ENCODE assay signal across 23 cellular contexts in genomic region chr20:33971147-33971775, GRCh38. TPM values are rescaled to one million over a fixed set of nuclear protein-coding genes. Genes with fewer than 3 reads are reported as not detected.
DNase-seq lines count a peak whose midpoint lies in the region; ATAC-seq and TF ChIP-seq lines count a peak whose summit lies in the region.
"Had no signal": no experiment of that assay in that cellular context is flagged by ENCODE, and none has a peak within 500 bp of the region (broad histone marks: within the 10 kb centered on the region; RNA-seq: fewer than 3 reads in every experiment).

No MANE protein-coding gene starts in this region.

- no peaks in the 10 kb centered on the region for H3K36me3 Mint-ChIP-seq in activated T-helper 17 cell treated with anti-CD3 and anti-CD28 coated beads, Interleukin-2, amount 50 U/mL, for 72 hours (ENCODE audit: low read depth)
- H3K36me3 Mint-ChIP-seq: CD8-positive, alpha-beta T cell had no signal

- no peak overlapping the region for H2AK9ac ChIP-seq in IMR-90 (replicated peaks; ENCODE audit: low read depth, low read length, poor library complexity)

- H2BK5ac ChIP-seq in IMR-90 (ENCODE audit: low read depth, low read length, poor library complexity, severe bottlenecking), result no peak overlapping the region

- DNase-seq in IMR-90 (no peak), mucosa of gallbladder (ENCODE audit: low spot score) (peak; percentile 32), tibial artery (no peak), glomerular visceral epithelial cell (ENCODE audit: extremely low spot score) (no peak), GDM1 (lab: John Stamatoyannopoulos, UW) (no peak), CD1c-positive myeloid dendritic cell (ENCODE audit: extremely low spot score) (no peak)
- DNase-seq: ACHN; CD8-positive, alpha-beta T cell; DND-41; MM.1S; NCI-H1048; NCI-H1417 treated with DMSO at 0.1 percent for 48 hours; NCI-H187; NCI-H2107; NCI-H510A; PC-9; RPMI8226; SHP77 treated with DMSO at 0.1 percent for 48 hours had no signal

- WGBS in IMR-90 (ENCODE audit: extremely low coverage in 2 of 2, insufficient read length in 1 of 2), 2 experiments, result no CpG with 5 or more reads among the region's 4 CpGs

- H3K4me1 ChIP-seq in IMR-90 (ENCODE audit: control insufficient read depth, insufficient read depth, low read length) (no peaks in the 10 kb centered on the region), tibial artery (peaks cover 0 to 48% (median 11%) of the 10 kb centered on the region in 4 donors)
- H3K4me1 ChIP-seq: BLaER1 had no signal

- H4K91ac ChIP-seq in IMR-90 (ENCODE audit: insufficient read depth, low read depth, low read length), result no peak overlapping the region

- H3K27ac ChIP-seq in IMR-90 (ENCODE audit: insufficient read depth, low read length) (no peak overlapping the region), tibial artery (peak overlapping the region; percentile 9 to 60)
- H3K27ac ChIP-seq: BLaER1, PC-9, SK-N-MC had no signal

- H3K9me3 Mint-ChIP-seq in activated T-helper 17 cell treated with anti-CD3 and anti-CD28 coated beads, Interleukin-2, amount 50 U/mL, for 72 hours, result no peaks in the 10 kb centered on the region
- H3K9me3 Mint-ChIP-seq: CD8-positive, alpha-beta T cell had no signal

- H2BK120ac ChIP-seq in IMR-90 (ENCODE audit: low read depth, low read length), result no peak overlapping the region

- no peak overlapping the region for H4K8ac ChIP-seq in IMR-90 (ENCODE audit: low read depth in 2 of 2, low read length in 2 of 2)

- no peak overlapping the region for H3K56ac ChIP-seq in IMR-90 (ENCODE audit: extremely low read depth, insufficient read depth, low read length)

- TF ChIP-seq CTCF in IMR-90 (conservative IDR thresholded peaks at IDR 0.05; ENCODE audit: low read depth, low read length), result no peak
- TF ChIP-seq CTCF in tibial artery (IDR thresholded peaks at IDR 0.05), result no peak

- H3K4me2 ChIP-seq in IMR-90 (ENCODE audit: low read depth, low read length), result no peak overlapping the region
- H3K4me2 ChIP-seq: BLaER1, GM23338, PC-9 had no signal

- H3K27ac Mint-ChIP-seq in activated T-helper 17 cell treated with anti-CD3 and anti-CD28 coated beads, Interleukin-2, amount 50 U/mL, for 72 hours, result peak overlapping the region; percentile 62
- H3K27ac Mint-ChIP-seq: CD8-positive, alpha-beta T cell; GM23338 had no signal

- no peak overlapping the region for H2AK5ac ChIP-seq in IMR-90 (ENCODE audit: low read depth, low read length)

- in situ Hi-C loops in IMR-90 (cut with MboI; ENCODE audit: low sequenced_read_pairs), result no loop called here

- H2AFZ ChIP-seq in IMR-90 (replicated peaks; ENCODE audit: low read length, poor library complexity), result no peak overlapping the region
- H2AFZ ChIP-seq: GM23338, PC-9 had no signal

- H3K9me1 ChIP-seq in IMR-90 (ENCODE audit: insufficient read depth, low read length), result no peaks in the 10 kb centered on the region

- no peaks in the 10 kb centered on the region for H3K4me1 Mint-ChIP-seq in activated T-helper 17 cell treated with anti-CD3 and anti-CD28 coated beads, Interleukin-2, amount 50 U/mL, for 72 hours

- H3K23ac ChIP-seq in IMR-90 (ENCODE audit: low read depth, low read length), result no peak overlapping the region

- no peak overlapping the region for H3K4me3 ChIP-seq in IMR-90 (ENCODE audit: insufficient read depth, low read depth, low read length)
- no peak overlapping the region for H3K4me3 ChIP-seq in tibial artery
- H3K4me3 ChIP-seq: BLaER1, GM23338, PC-9, SK-N-MC had no signal

- H3K9me3 ChIP-seq in IMR-90 (ENCODE audit: control insufficient read depth, insufficient read depth, low read length), result no peaks in the 10 kb centered on the region
- no peaks in the 10 kb centered on the region for H3K9me3 ChIP-seq in tibial artery

- no peak overlapping the region for H3K9ac ChIP-seq in IMR-90 (ENCODE audit: low read depth, low read length)
- H3K9ac ChIP-seq: BLaER1 had no signal

- no peak overlapping the region for H4K5ac ChIP-seq in IMR-90 (ENCODE audit: low read depth, low read length)

- H3K14ac ChIP-seq in IMR-90 (replicated peaks; ENCODE audit: low read depth, low read length), result no peak overlapping the region

- intact Hi-C loops in IMR-90 (cut with micrococcal nuclease) (no loop called here), tibial artery (cut with DNase I; ENCODE audit: low total_unique reads) (no loop called here)

- no peak overlapping the region for H3K4ac ChIP-seq in IMR-90 (ENCODE audit: low read depth, low read length)

- H3K18ac ChIP-seq in IMR-90 (ENCODE audit: low read depth, low read length), result no peak overlapping the region

- TF ChIP-seq POLR2A in IMR-90 (IDR thresholded peaks at IDR 0.05; ENCODE audit: low read depth, low read length), result no peak

- H3K4me3 Mint-ChIP-seq in activated T-helper 17 cell treated with anti-CD3 and anti-CD28 coated beads, Interleukin-2, amount 50 U/mL, for 72 hours, result no peak overlapping the region
- H3K4me3 Mint-ChIP-seq: CD8-positive, alpha-beta T cell; GM23338 had no signal

- H3K79me1 ChIP-seq in IMR-90 (ENCODE audit: low read depth in 1 of 2, low read length in 2 of 2), result no peaks in the 10 kb centered on the region

- ATAC-seq in IMR-90 (ENCODE audit: low read depth), result no peak
- ATAC-seq in activated T-helper 17 cell treated with anti-CD3 and anti-CD28 coated beads, Interleukin-2, amount 50 U/mL, for 72 hours (replicated peaks), result no peak
- ATAC-seq: CD8-positive, alpha-beta T cell; GM23338; HCT116 had no signal

- no peak for TF ChIP-seq RAD21 in IMR-90 (IDR thresholded peaks at IDR 0.05; ENCODE audit: low read length)

- no peaks in the 10 kb centered on the region for H4K20me1 ChIP-seq in IMR-90 (ENCODE audit: insufficient read depth, low read length)
- H4K20me1 ChIP-seq: BLaER1 had no signal

- H2BK20ac ChIP-seq in IMR-90 (ENCODE audit: low read depth, low read length), result no peak overlapping the region

- no peaks in the 10 kb centered on the region for H3K36me3 ChIP-seq in IMR-90 (ENCODE audit: control insufficient read depth, insufficient read depth, low read length)
- H3K36me3 ChIP-seq in tibial artery, result no peaks in the 10 kb centered on the region
- H3K36me3 ChIP-seq: BLaER1 had no signal

- no peak overlapping the region for H2BK15ac ChIP-seq in IMR-90 (ENCODE audit: low read depth, low read length)

- CTCF ChIA-PET in IMR-90 (lab: Yijun Ruan, JAX), result no interaction called here

- POLR2A ChIA-PET in IMR-90 (lab: Charles Lee; ENCODE audit: unreplicated experiment), result no interaction called here

- dilution Hi-C loops in IMR-90 (cut with HindIII; ENCODE audit: low sequenced_read_pairs, unreplicated experiment), result no loop called here

- no TSS peak for BruUV-seq in IMR-90 (replicated peaks; lab: Mats Ljungman, UMichigan)

- H3K27me3 Mint-ChIP-seq in activated T-helper 17 cell treated with anti-CD3 and anti-CD28 coated beads, Interleukin-2, amount 50 U/mL, for 72 hours, result peaks cover under 1% of the 10 kb centered on the region

- H3K27me3 ChIP-seq in IMR-90 (ENCODE audit: control insufficient read depth, insufficient read depth, low read length), result peaks cover 2% of the 10 kb centered on the region
- H3K27me3 ChIP-seq in tibial artery, result no peaks in the 10 kb centered on the region
- H3K27me3 ChIP-seq: BLaER1 had no signal

TF ChIP-seq in IMR-90, 13 proteins besides CTCF, POLR2A, EP300 and RAD21:
- TF ChIP-seq FOS (IDR thresholded peaks at IDR 0.05; ENCODE audit: low read depth, low read length) (no peak), MAFK (IDR thresholded peaks at IDR 0.05; ENCODE audit: low read depth, low read length) (peak; percentile 46; the same call in 1 of the 2 replicates)

RNA-seq across cellular contexts. Expression of gene RALY, which starts 22.4 kb away (rescaled TPM):
- 45.8 and 46.2 TPM in 2 replicates for total RNA-seq in IMR-90 (2012; rRNA removed)
- 115 and 123 TPM in 2 replicates for polyA plus RNA-seq in IMR-90 (2012; rRNA removed)
- polyA plus RNA-seq in IMR-90 (2012; cell fraction: cytosol; rRNA removed), result 145 and 250 TPM in 2 replicates
- polyA plus RNA-seq in IMR-90 (2012; cell fraction: nucleus; rRNA removed; ENCODE audit: low replicate concordance), result 72.9 and 111 TPM in 2 replicates
- 100 to 1,000 TPM; 112 to 142 TPM for total RNA-seq in activated T-helper 17 cell treated with anti-CD3 and anti-CD28 coated beads, Interleukin-2, amount 50 U/mL, for 72 hours
- total RNA-seq in mucosa of gallbladder, result 116 TPM
